In the genomic region with DNA sequence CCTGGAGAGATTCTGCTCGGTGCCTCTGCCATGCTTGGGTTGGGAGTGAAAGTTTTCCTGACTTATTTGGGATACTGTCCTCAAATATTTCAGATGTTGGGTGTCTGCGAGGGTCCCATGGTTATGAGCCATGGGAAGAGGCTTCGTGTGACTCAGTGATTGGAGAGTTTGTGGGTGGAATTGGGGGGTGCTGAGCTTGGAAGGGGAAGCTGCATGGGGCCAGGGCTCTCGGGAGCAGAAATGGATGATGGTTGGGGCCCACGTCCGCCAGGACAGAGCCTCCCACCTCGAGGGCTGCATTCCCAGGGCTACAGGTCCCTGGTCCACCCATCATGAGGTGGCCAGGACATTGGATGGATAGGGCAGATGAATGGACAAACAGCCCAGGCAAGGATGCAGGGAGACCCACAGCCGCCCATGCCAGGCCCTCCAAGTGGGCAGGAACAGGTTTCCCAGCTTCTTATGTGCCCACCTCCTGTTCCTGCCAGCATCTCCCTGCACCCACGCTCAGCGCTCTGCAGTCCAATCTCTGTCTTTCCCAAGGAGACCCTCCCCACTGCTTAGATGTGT, we compare ENCODE assay signal across 26 cellular contexts. TPM values are rescaled to one million over a fixed set of nuclear protein-coding genes. Genes with fewer than 3 reads are reported as not detected.
DNase-seq lines count a peak whose midpoint lies in the region; ATAC-seq and TF ChIP-seq lines count a peak whose summit lies in the region.
"Had no signal": no experiment of that assay in that cellular context is flagged by ENCODE, and none has a peak within 500 bp of the region (broad histone marks: within the 10 kb centered on the region; RNA-seq: fewer than 3 reads in every experiment).

No MANE protein-coding gene starts in this region.

- H3K36me3 ChIP-seq in right atrium auricular region (no peaks in the 10 kb centered on the region), stomach (no peaks in the 10 kb centered on the region)

- H3K9me3 ChIP-seq in right atrium auricular region (no peaks in the 10 kb centered on the region), stomach (peaks cover 0 to 4% (median 0%) of the 10 kb centered on the region in 4 donors)

- H3K4me1 ChIP-seq in right atrium auricular region (no peaks in the 10 kb centered on the region), stomach (peaks cover 0 to 5% (median 0%) of the 10 kb centered on the region in 4 donors)

- no peak for ATAC-seq in HG03565 (IDR thresholded peaks at IDR 0.05; ENCODE audit: unreplicated experiment)
- ATAC-seq: GM12878, GM23338, K562, PC-3 had no signal

- H3K27me3 ChIP-seq in right atrium auricular region (no peaks in the 10 kb centered on the region), stomach (peaks cover 0 to 77% (median 6%) of the 10 kb centered on the region in 3 donors)

- WGBS in stomach, 5 donors, result 72 to 86% (median 76%) methylated on average over 9 to 10 of the region's 10 CpGs

- TF ChIP-seq CTCF in right atrium auricular region (IDR thresholded peaks at IDR 0.05), result no peak
- TF ChIP-seq CTCF in stomach (IDR thresholded peaks at IDR 0.05), result no peak

- H3K27ac ChIP-seq in right atrium auricular region (no peak overlapping the region), stomach (no peak overlapping the region)

- TF ChIP-seq POLR2A in stomach (IDR thresholded peaks at IDR 0.05), result no peak

- TF ChIP-seq EP300 in stomach (IDR thresholded peaks at IDR 0.05), result no peak

- intact Hi-C loops in cardiac septum (cut with DNase I), result no loop called here
- intact Hi-C loops in stomach (cut with DNase I; ENCODE audit: low total_unique reads), result no loop called here

- DNase-seq in cardiac septum (ENCODE audit: low spot score) (peak; percentile 49), right atrium auricular region (ENCODE audit: low spot score) (no peak), mesenteric fat pad (ENCODE audit: low spot score) (peak; percentile 74), stomach (peak; percentile 11)
- DNase-seq in activated effector memory CD4-positive, alpha-beta T cell treated with anti-CD3 and anti-CD28 coated beads, Interleukin-2, amount 50 U/mL, for 16 hours, result no peak
- DNase-seq in activated effector memory CD4-positive, alpha-beta T cell treated with Interleukin-2 at 50 U/mL for 16 hours, result no peak
- DNase-seq: C1 segment of cervical spinal cord; CD4-positive, alpha-beta memory T cell; COR-L47; H9; MV-4-11; NCI-H1105; NCI-H1436 treated with DMSO at 0.1 percent for 48 hours; NCI-H1930; NCI-H2107; NCI-H524; NCI-H82; NK-92 treated with Interleukin-12 subunit alpha and Interleukin-12 subunit beta, amount 100 ng/mL, for 24 hours; PC-3 had no signal

- H3K4me3 ChIP-seq in right atrium auricular region (no peak overlapping the region), stomach (no peak overlapping the region)
- H3K4me3 ChIP-seq: GM12878, GM23338, K562 had no signal

RNA-seq across cellular contexts. Expression of gene OBP2B, which starts 5.5 kb away (rescaled TPM):
- total RNA-seq in cardiac septum (not detected), right atrium auricular region (not detected), mesenteric fat pad (not detected), stomach (not detected)
- not detected for polyA plus RNA-seq in stomach
- total RNA-seq: A673; CD4-positive, alpha-beta memory T cell; GM12878; GM23338; H9; K562; LHCN-M2; MCF 10A; PC-3 had no signal
- polyA plus RNA-seq: CD4-positive, alpha-beta memory T cell; GM12878; GM23338; K562 had no signal

RNA-seq across cellular contexts. Expression of gene GBGT1, which starts 39.9 kb away (rescaled TPM):
- 4.6 TPM for total RNA-seq in cardiac septum
- 10 to 100 TPM; 15.5 to 16.8 TPM for total RNA-seq in right atrium auricular region
- 25.1 TPM for total RNA-seq in mesenteric fat pad
- total RNA-seq in stomach, result 10 to 100 TPM in 3 of 5 donors, 1 to 10 TPM in 2; 1.2 to 37.9 (median 21.3) TPM
- 10 to 100 TPM; 12.5 to 24.2 (median 23.8) TPM for polyA plus RNA-seq in stomach
- total RNA-seq: MCF 10A, PC-3 had no signal

Comparison
In these comparisons a context has a peak if more than half of its experiments do, and no peak if none do; other contexts are left out.
1. DNase-seq: peak in cardiac septum (single experiment), mesenteric fat pad (single experiment) and stomach (single experiment); none in right atrium auricular region (single experiment), activated effector memory CD4-positive, alpha-beta T cell treated with anti-CD3 and anti-CD28 coated beads, Interleukin-2, amount 50 U/mL, for 16 hours (single experiment) and activated effector memory CD4-positive, alpha-beta T cell treated with Interleukin-2 at 50 U/mL for 16 hours (single experiment).